ENCODE assay signal across 8 cellular contexts in genomic region chr12:6039894-6040601, GRCh38.
DNase-seq lines count a peak whose midpoint lies in the region; ATAC-seq and FAIRE-seq lines count a peak whose summit lies in the region.

No MANE protein-coding gene starts in this region.

- CTCF ChIA-PET in CD4-positive, alpha-beta memory T cell (lab: Charles Lee; ENCODE audit: partially characterized antibody), result interaction anchor here (0.6 to 9.6 kb wide), 7 partner anchors 9 to 155 kb away, joined by 3 to 186 read pairs (median 4); no protein-coding TSS in a partner anchor

- no peaks in the 10 kb centered on the region for H3K4me1 ChIP-seq in CD4-positive, alpha-beta memory T cell (ENCODE audit: insufficient read depth, low read length)

- no peaks in the 10 kb centered on the region for H3K9me3 Mint-ChIP-seq in CD4-positive, alpha-beta memory T cell

- DNase-seq in CD4-positive, alpha-beta memory T cell, result peak in 4 of 5 donors; percentile 41 to 55 (median 48)
- DNase-seq in NCI-H146 (lab: John Stamatoyannopoulos, UW) (peak; percentile 86), caudate nucleus (lab: John Stamatoyannopoulos, UW) (peak in 46 of 61 donors; percentile 9 to 73 (median 42)), kidney glomerular epithelial cell (lab: John Stamatoyannopoulos, UW) (peak; percentile 56)
- DNase-seq in stimulated activated CD4-positive, alpha-beta T cell treated with anti-CD3 and anti-CD28 coated beads, Interleukin-2, amount 100 ng/mL, for 48 hours, result peak; percentile 30 to 37

- no peaks in the 10 kb centered on the region for H3K36me3 ChIP-seq in CD4-positive, alpha-beta memory T cell (ENCODE audit: insufficient read depth, low read length)

- H3K9me3 ChIP-seq in CD4-positive, alpha-beta memory T cell (ENCODE audit: control insufficient read depth in 1 of 2, low read length in 2 of 2), result no peaks in the 10 kb centered on the region

- no peaks in the 10 kb centered on the region for H3K36me3 Mint-ChIP-seq in CD4-positive, alpha-beta memory T cell

- no peak overlapping the region for H3K27ac ChIP-seq in CD4-positive, alpha-beta memory T cell (ENCODE audit: low read depth, low read length)
- H3K27ac ChIP-seq in caudate nucleus (ENCODE audit: low read depth, low read length), result no peak overlapping the region

- no peak overlapping the region for H3K4me3 ChIP-seq in CD4-positive, alpha-beta memory T cell (ENCODE audit: low read length in 2 of 2)

- FAIRE-seq in TTC549 (lab: Jason Lieb, UNC), result peak; percentile 37

- H3K27ac Mint-ChIP-seq in CD4-positive, alpha-beta memory T cell, result no peak overlapping the region

- H3K4me1 Mint-ChIP-seq in CD4-positive, alpha-beta memory T cell, result peaks cover 0 to 2% (median under 1%) of the 10 kb centered on the region in 4 donors

- ATAC-seq in GM21390 (IDR thresholded peaks at IDR 0.05; ENCODE audit: unreplicated experiment) (peak; percentile 55), HG03342 (IDR thresholded peaks at IDR 0.05; ENCODE audit: unreplicated experiment) (no peak)

- H3K27me3 Mint-ChIP-seq in CD4-positive, alpha-beta memory T cell, result peaks cover 6 to 13% of the 10 kb centered on the region in 2 donors

- POLR2A ChIA-PET in CD4-positive, alpha-beta memory T cell (lab: Charles Lee; ENCODE audit: partially characterized antibody), result no interaction called here

- H3K27me3 ChIP-seq in CD4-positive, alpha-beta memory T cell (ENCODE audit: insufficient read depth, low read length), result no peaks in the 10 kb centered on the region

- H3K4me3 Mint-ChIP-seq in CD4-positive, alpha-beta memory T cell, result peak overlapping the region in 3 of 8 donors; percentile 8 to 64 (median 13)

- intact Hi-C loops in CD4-positive, alpha-beta memory T cell (cut with micrococcal nuclease), result loop anchor here (1.0 kb wide), 2 partner anchors 52 to 74 kb away; no protein-coding TSS in a partner anchor

Comparison
In these comparisons a context has a peak if more than half of its experiments do, and no peak if none do; other contexts are left out.
1. DNase-seq: peak in every context shown above with its lines; median percentile 86 in NCI-H146; 56 in kidney glomerular epithelial cell; 48 in CD4-positive, alpha-beta memory T cell; 42 in caudate nucleus; 34 in stimulated activated CD4-positive, alpha-beta T cell treated with anti-CD3 and anti-CD28 coated beads, Interleukin-2, amount 100 ng/mL, for 48 hours.